8 cellular contexts compared by ENCODE assay signal in the genomic region with DNA sequence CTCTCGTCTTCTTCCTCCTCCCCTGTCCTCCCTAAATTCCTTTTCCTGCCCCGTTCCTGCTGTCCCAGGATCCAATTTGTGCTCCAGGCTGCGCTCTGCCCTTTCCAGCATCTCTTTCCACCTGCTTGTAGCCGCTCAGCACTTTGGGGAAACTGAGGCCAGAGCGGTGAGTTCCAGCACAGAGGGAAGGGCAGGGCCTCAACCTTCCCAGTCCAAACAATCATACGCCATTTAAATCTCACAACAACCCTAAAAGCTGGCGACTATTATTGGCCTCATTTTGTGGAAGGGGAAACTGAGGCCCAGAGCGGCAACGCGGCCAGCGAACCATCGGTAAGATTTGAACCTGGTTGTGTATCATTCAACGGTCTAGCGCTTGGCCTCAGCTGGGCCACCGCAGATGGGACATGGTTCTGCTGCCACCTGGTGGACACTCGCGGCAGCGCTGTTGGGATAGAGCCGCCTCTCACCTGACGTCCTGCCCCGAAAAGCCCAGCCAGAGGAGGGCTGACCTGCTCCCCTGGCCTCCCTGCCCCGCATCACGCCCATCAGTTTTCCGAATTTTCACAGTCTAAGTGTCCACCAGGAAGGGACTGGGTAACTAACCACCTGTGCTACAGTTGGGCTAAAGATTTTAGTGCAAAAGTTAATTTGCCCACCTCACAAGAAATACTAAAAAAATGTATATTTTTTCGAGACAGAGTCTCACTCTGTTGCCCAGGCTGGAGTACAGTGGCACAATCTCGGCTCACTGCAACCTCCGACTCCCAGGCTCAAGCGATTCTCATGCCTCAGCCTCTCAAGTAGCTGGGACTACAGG. TPM values are rescaled to one million over a fixed set of nuclear protein-coding genes. Genes with fewer than 3 reads are reported as not detected.
DNase-seq lines count a peak whose midpoint lies in the region; ATAC-seq and TF ChIP-seq lines count a peak whose summit lies in the region.

No MANE protein-coding gene starts in this region.

- H3K4me1 ChIP-seq in RWPE2 (ENCODE audit: insufficient read depth, poor library complexity, severe bottlenecking) (peaks cover 4% of the 10 kb centered on the region), thoracic aorta (ENCODE audit: control insufficient read depth in 1 of 2, low read depth in 2 of 2) (peaks cover under 1 to 8% of the 10 kb centered on the region in 2 donors)

- H3K27me3 ChIP-seq in RWPE2 (ENCODE audit: insufficient read depth, poor library complexity, severe bottlenecking) (no peaks in the 10 kb centered on the region), thoracic aorta (replicated peaks; ENCODE audit: insufficient read depth) (no peaks in the 10 kb centered on the region)

- peaks cover 5% of the 10 kb centered on the region for H3K36me3 ChIP-seq in RWPE2 (ENCODE audit: low read depth)
- no peaks in the 10 kb centered on the region for H3K36me3 ChIP-seq in thoracic aorta

- peaks cover 16% of the 10 kb centered on the region for H3K4me1 Mint-ChIP-seq in activated T-helper 17 cell treated with anti-CD3 and anti-CD28 coated beads, Interleukin-2, amount 50 U/mL, for 72 hours

- H3K27ac ChIP-seq in RWPE2 (ENCODE audit: poor library complexity, severe bottlenecking) (no peak overlapping the region), thoracic aorta (no peak overlapping the region)

- H3K9me3 ChIP-seq in RWPE2 (ENCODE audit: severe bottlenecking) (no peaks in the 10 kb centered on the region), thoracic aorta (no peaks in the 10 kb centered on the region)

- no peaks in the 10 kb centered on the region for H3K27me3 Mint-ChIP-seq in activated T-helper 17 cell treated with anti-CD3 and anti-CD28 coated beads, Interleukin-2, amount 50 U/mL, for 72 hours

- peaks cover 13% of the 10 kb centered on the region for H3K36me3 Mint-ChIP-seq in activated T-helper 17 cell treated with anti-CD3 and anti-CD28 coated beads, Interleukin-2, amount 50 U/mL, for 72 hours (ENCODE audit: low read depth)

- H3K4me3 Mint-ChIP-seq in activated T-helper 17 cell treated with anti-CD3 and anti-CD28 coated beads, Interleukin-2, amount 50 U/mL, for 72 hours: peak overlapping the region; percentile 53

- no peak overlapping the region for H3K4me3 ChIP-seq in RWPE2 (ENCODE audit: severe bottlenecking)
- no peak overlapping the region for H3K4me3 ChIP-seq in fibroblast of villous mesenchyme (ENCODE audit: low read depth, low read length)
- no peak overlapping the region for H3K4me3 ChIP-seq in thoracic aorta

- ATAC-seq in RWPE2 (ENCODE audit: low read depth): peak; percentile 56
- ATAC-seq in activated T-helper 17 cell treated with anti-CD3 and anti-CD28 coated beads, Interleukin-2, amount 50 U/mL, for 72 hours (replicated peaks): peak; percentile 39
- ATAC-seq in thoracic aorta (ENCODE audit: insufficient number of reproducible peaks, low FRiP score, low read depth): no peak
- no peak for ATAC-seq in GM18517 (IDR thresholded peaks at IDR 0.05; ENCODE audit: unreplicated experiment)

- DNase-seq in DMS53 treated with DMSO at 0.1 percent for 48 hours (lab: John Stamatoyannopoulos, UW; ENCODE audit: unreplicated experiment): peak; percentile 48
- DNase-seq in Kasumi-1 (lab: John Stamatoyannopoulos, UW): peak; percentile 61 to 69
- DNase-seq in RWPE2 (ENCODE audit: low spot score): no peak
- peak; percentile 65 for DNase-seq in fibroblast of villous mesenchyme (ENCODE audit: low read depth)
- peak; percentile 71 for DNase-seq in occipital lobe (lab: John Stamatoyannopoulos, UW)
- no peak for DNase-seq in thoracic aorta (ENCODE audit: low spot score)

- H3K9me3 Mint-ChIP-seq in activated T-helper 17 cell treated with anti-CD3 and anti-CD28 coated beads, Interleukin-2, amount 50 U/mL, for 72 hours: no peaks in the 10 kb centered on the region

- H3K27ac Mint-ChIP-seq in activated T-helper 17 cell treated with anti-CD3 and anti-CD28 coated beads, Interleukin-2, amount 50 U/mL, for 72 hours: peak overlapping the region; percentile 57

- peak; percentile 95 for TF ChIP-seq CTCF in RWPE2 (IDR thresholded peaks at IDR 0.05; ENCODE audit: poor library complexity, severe bottlenecking)
- peak; percentile 97 for TF ChIP-seq CTCF in fibroblast of villous mesenchyme (IDR thresholded peaks at IDR 0.05; ENCODE audit: insufficient read depth, low read depth, low read length)
- peak; percentile 98 for TF ChIP-seq CTCF in thoracic aorta (IDR thresholded peaks at IDR 0.05)

RNA-seq across cellular contexts. Expression of gene RPL18A, which starts 4.2 kb away (rescaled TPM):
- total RNA-seq in activated T-helper 17 cell treated with anti-CD3 and anti-CD28 coated beads, Interleukin-2, amount 50 U/mL, for 72 hours: 1,000 to 10,000 TPM; 2,920 to 3,543 TPM
- total RNA-seq in fibroblast of villous mesenchyme (686 and 964 TPM in 2 replicates), occipital lobe (612 TPM), thoracic aorta (100 to 1,000 TPM; 718 to 766 TPM)

RNA-seq across cellular contexts. Expression of gene JAK3, which starts 7.8 kb away (rescaled TPM):
- total RNA-seq in activated T-helper 17 cell treated with anti-CD3 and anti-CD28 coated beads, Interleukin-2, amount 50 U/mL, for 72 hours: 100 to 1,000 TPM; 186 to 250 TPM
- total RNA-seq in fibroblast of villous mesenchyme: 6.1 and 7.8 TPM in 2 replicates
- 1.1 TPM for total RNA-seq in occipital lobe
- 10 to 100 TPM; 12.7 to 35.8 TPM for total RNA-seq in thoracic aorta

RNA-seq across cellular contexts. Expression of gene SLC5A5, which starts 16.2 kb away (rescaled TPM):
- total RNA-seq in activated T-helper 17 cell treated with anti-CD3 and anti-CD28 coated beads, Interleukin-2, amount 50 U/mL, for 72 hours: 1 to 10 TPM in 1 of 2 donors, under 1 TPM in 1; 0.65 to 1.4 TPM
- total RNA-seq in fibroblast of villous mesenchyme: not detected in 2 replicates
- 1.9 TPM for total RNA-seq in occipital lobe
- total RNA-seq in thoracic aorta: not detected

RNA-seq across cellular contexts. Expression of gene INSL3, which starts 34.2 kb away (rescaled TPM):
- 1 to 10 TPM; 7.6 to 8.3 TPM for total RNA-seq in activated T-helper 17 cell treated with anti-CD3 and anti-CD28 coated beads, Interleukin-2, amount 50 U/mL, for 72 hours
- total RNA-seq in fibroblast of villous mesenchyme (not detected in 2 replicates), occipital lobe (not detected), thoracic aorta (not detected)

Comparison
In these comparisons a context has a peak if more than half of its experiments do, and no peak if none do; other contexts are left out.
1. DNase-seq: peak in DMS53 treated with DMSO at 0.1 percent for 48 hours (single experiment), Kasumi-1 (2 of 2), fibroblast of villous mesenchyme (single experiment) and occipital lobe (single experiment); none in RWPE2 (single experiment) and thoracic aorta (single experiment).
2. ATAC-seq: peak in RWPE2 (single experiment) and activated T-helper 17 cell treated with anti-CD3 and anti-CD28 coated beads, Interleukin-2, amount 50 U/mL, for 72 hours (single experiment); none in thoracic aorta (single experiment) and GM18517 (single experiment).
3. RNA of gene JAK3, which starts 7.8 kb away (total RNA-seq): 186 to 250 TPM in activated T-helper 17 cell treated with anti-CD3 and anti-CD28 coated beads, Interleukin-2, amount 50 U/mL, for 72 hours; 12.7 to 35.8 TPM in thoracic aorta, 6.1 to 7.8 TPM in fibroblast of villous mesenchyme and 1.1 TPM in occipital lobe (single experiment); every median in the first group is over 4 times any median in the second.
4. Peak in every context shown above with its lines, with median percentiles within 50 percentile points of each other: CTCF ChIP-seq.